In genomic region chr1:183239220-183239742, GRCh38 we compare ENCODE assay signal across 22 cellular contexts. TPM values are rescaled to one million over a fixed set of nuclear protein-coding genes. Genes with fewer than 3 reads are reported as not detected.
DNase-seq lines count a peak whose midpoint lies in the region; ATAC-seq and TF ChIP-seq lines count a peak whose summit lies in the region.
"Had no signal": no experiment of that assay in that cellular context is flagged by ENCODE, and none has a peak within 500 bp of the region (broad histone marks: within the 10 kb centered on the region; RNA-seq: fewer than 3 reads in every experiment).

No MANE protein-coding gene starts in this region.

- no TSS peak for BruUV-seq in Calu3 (replicated peaks; lab: Mats Ljungman, UMichigan)

- no peak overlapping the region for H3K4me3 Mint-ChIP-seq in Calu3 (ENCODE audit: low read depth, unreplicated experiment)
- H3K4me3 Mint-ChIP-seq in T-helper 2 cell treated with Interferon-gamma antibody and Interleukin-4, amounts not matched to agents 5 μg/mL and 100 μg/mL, for 36 hours = no peak overlapping the region
- H3K4me3 Mint-ChIP-seq: activated naive CD4-positive, alpha-beta T cell treated with anti-CD3 and anti-CD28 coated beads, Interleukin-2, amount 10 ng/mL, durations not matched to agents 7 days and 5 days; activated T-cell treated with anti-CD3 and anti-CD28 coated beads, Interleukin-2, amount 50 U/mL, for 24 hours; CD4-positive, CD25-positive, alpha-beta regulatory T cell; naive B cell had no signal

- peaks cover 7 to 31% (median 18%) of the 10 kb centered on the region in 3 donors for H3K4me1 ChIP-seq in esophagus squamous epithelium
- H3K4me1 ChIP-seq: pancreas had no signal

- intact Hi-C loops in esophagus squamous epithelium (cut with DNase I) = no loop called here
- intact Hi-C loops in posterior vena cava (cut with DNase I) = no loop called here
- intact Hi-C loops in Calu3 (cut with micrococcal nuclease; ENCODE audit: unreplicated experiment) = no loop called here

- H3K27me3 Mint-ChIP-seq in Calu3 (ENCODE audit: unreplicated experiment) = no peaks in the 10 kb centered on the region
- H3K27me3 Mint-ChIP-seq in T-helper 2 cell treated with Interferon-gamma antibody and Interleukin-4, amounts not matched to agents 5 μg/mL and 100 μg/mL, for 36 hours (ENCODE audit: low read depth) = peaks cover 6% of the 10 kb centered on the region

- no peak for ATAC-seq in left lobe of liver
- ATAC-seq: HepG2, pancreas had no signal

- CTCF ChIA-PET in Calu3 (lab: Charles Lee) = no interaction called here

- no peak for TF ChIP-seq POLR2A in esophagus squamous epithelium (IDR thresholded peaks at IDR 0.05)

- TF ChIP-seq CTCF in GM12865 (IDR thresholded peaks at IDR 0.05; ENCODE audit: insufficient read depth, low read depth, low read length, missing control alignments) (peak; percentile 15), esophagus squamous epithelium (IDR thresholded peaks at IDR 0.05) (no peak), Calu3 (IDR thresholded peaks at IDR 0.05; ENCODE audit: unreplicated experiment) (no peak)

- peak overlapping the region; percentile 13 for H3K4me3 ChIP-seq in GM12865 (ENCODE audit: low read depth, low read length)
- H3K4me3 ChIP-seq in esophagus squamous epithelium = no peak overlapping the region
- H3K4me3 ChIP-seq: ascending aorta, pancreas, smooth muscle cell had no signal

- H3K9me3 ChIP-seq in esophagus squamous epithelium = no peaks in the 10 kb centered on the region
- H3K9me3 ChIP-seq: ascending aorta, pancreas had no signal

- peaks cover 95% of the 10 kb centered on the region for H3K36me3 Mint-ChIP-seq in Calu3 (ENCODE audit: insufficient read depth, unreplicated experiment)
- H3K36me3 Mint-ChIP-seq in T-helper 2 cell treated with Interferon-gamma antibody and Interleukin-4, amounts not matched to agents 5 μg/mL and 100 μg/mL, for 36 hours (ENCODE audit: low read depth) = no peaks in the 10 kb centered on the region
- H3K36me3 Mint-ChIP-seq: activated naive CD4-positive, alpha-beta T cell treated with anti-CD3 and anti-CD28 coated beads, Interleukin-2, amount 10 ng/mL, durations not matched to agents 7 days and 5 days; CD4-positive, CD25-positive, alpha-beta regulatory T cell; naive B cell had no signal

- H3K27ac Mint-ChIP-seq in Calu3 (ENCODE audit: unreplicated experiment) = no peak overlapping the region
- no peak overlapping the region for H3K27ac Mint-ChIP-seq in T-helper 2 cell treated with Interferon-gamma antibody and Interleukin-4, amounts not matched to agents 5 μg/mL and 100 μg/mL, for 36 hours
- H3K27ac Mint-ChIP-seq: activated naive CD4-positive, alpha-beta T cell treated with anti-CD3 and anti-CD28 coated beads, Interleukin-2, amount 10 ng/mL, durations not matched to agents 7 days and 5 days; activated T-cell treated with anti-CD3 and anti-CD28 coated beads, Interleukin-2, amount 50 U/mL, for 24 hours; CD4-positive, CD25-positive, alpha-beta regulatory T cell; naive B cell had no signal

- peaks cover 0 to 25% (median 0%) of the 10 kb centered on the region in 3 donors for H3K36me3 ChIP-seq in esophagus squamous epithelium
- H3K36me3 ChIP-seq: ascending aorta, pancreas had no signal

- no peaks in the 10 kb centered on the region for H3K9me3 Mint-ChIP-seq in Calu3 (ENCODE audit: low read depth, unreplicated experiment)
- H3K9me3 Mint-ChIP-seq in T-helper 2 cell treated with Interferon-gamma antibody and Interleukin-4, amounts not matched to agents 5 μg/mL and 100 μg/mL, for 36 hours = no peaks in the 10 kb centered on the region
- H3K9me3 Mint-ChIP-seq: activated naive CD4-positive, alpha-beta T cell treated with anti-CD3 and anti-CD28 coated beads, Interleukin-2, amount 10 ng/mL, durations not matched to agents 7 days and 5 days; activated T-cell treated with anti-CD3 and anti-CD28 coated beads, Interleukin-2, amount 50 U/mL, for 24 hours; CD4-positive, CD25-positive, alpha-beta regulatory T cell; naive B cell had no signal

- H3K27me3 ChIP-seq in esophagus squamous epithelium = no peaks in the 10 kb centered on the region
- H3K27me3 ChIP-seq: ascending aorta, pancreas had no signal

- DNase-seq in GM12865 (ENCODE audit: low read depth) = peak; percentile 61
- DNase-seq in NAMALWA (ENCODE audit: low spot score) = peak; percentile 54
- DNase-seq in esophagus squamous epithelium (lab: John Stamatoyannopoulos, UW) = no peak
- DNase-seq in posterior vena cava (ENCODE audit: low spot score) = peak; percentile 71
- no peak for DNase-seq in left lobe of liver (ENCODE audit: low spot score)
- no peak for DNase-seq in Calu3
- DNase-seq in NCI-H524 treated with DMSO at 0.1 percent for 48 hours (lab: John Stamatoyannopoulos, UW) = no peak
- no peak for DNase-seq in T-helper 2 cell treated with Interferon-gamma antibody and Interleukin-4, amounts not matched to agents 5 μg/mL and 100 μg/mL, for 36 hours (ENCODE audit: low spot score)
- DNase-seq: activated CD4-positive, alpha-beta T cell treated with anti-CD3 and anti-CD28 coated beads, Interleukin-2, amount 50 U/mL, for 48 hours; activated naive CD4-positive, alpha-beta T cell treated with anti-CD3 and anti-CD28 coated beads, Interleukin-2, amount 10 ng/mL, durations not matched to agents 7 days and 5 days; activated T-cell treated with anti-CD3 and anti-CD28 coated beads, Interleukin-2, amount 50 U/mL, for 24 hours; CD4-positive, CD25-positive, alpha-beta regulatory T cell; DMS79; naive B cell; NCI-H187 treated with DMSO at 0.1 percent for 48 hours; pancreas; SHP77 treated with DMSO at 0.1 percent for 48 hours; stimulated activated CD8-positive, alpha-beta memory T cell treated with anti-CD3 and anti-CD28 coated beads, Interleukin-4, amount 100 ng/mL, for 48 hours; T-helper 1 cell had no signal

- H3K4me1 Mint-ChIP-seq in Calu3 (ENCODE audit: low read depth, unreplicated experiment) = peaks cover 16% of the 10 kb centered on the region
- H3K4me1 Mint-ChIP-seq in T-helper 2 cell treated with Interferon-gamma antibody and Interleukin-4, amounts not matched to agents 5 μg/mL and 100 μg/mL, for 36 hours (ENCODE audit: low read depth) = no peaks in the 10 kb centered on the region
- H3K4me1 Mint-ChIP-seq: activated naive CD4-positive, alpha-beta T cell treated with anti-CD3 and anti-CD28 coated beads, Interleukin-2, amount 10 ng/mL, durations not matched to agents 7 days and 5 days; CD4-positive, CD25-positive, alpha-beta regulatory T cell had no signal

- WGBS in esophagus squamous epithelium, 2 donors = 81% methylated on average over 6 to 7 of the region's 7 CpGs

- H3K27ac ChIP-seq in esophagus squamous epithelium = peak overlapping the region in 3 of 4 donors; percentile 64 to 79 (median 79)
- H3K27ac ChIP-seq: pancreas had no signal

RNA-seq across cellular contexts. Expression of gene LAMC2, which starts 53.2 kb away (rescaled TPM):
- total RNA-seq in esophagus squamous epithelium (10 to 100 TPM in 3 of 4 donors, 1 to 10 TPM in 1; 9.4 to 17.4 (median 15.9) TPM), posterior vena cava (1 to 10 TPM; 1.7 to 2.9 TPM), left lobe of liver (0.30 TPM), Calu3 (2022) (498 and 642 TPM in 2 replicates)
- total RNA-seq: CD4-positive, CD25-positive, alpha-beta regulatory T cell; HepG2 had no signal

Comparison
In these comparisons a context has a peak if more than half of its experiments do, and no peak if none do; other contexts are left out.
1. DNase-seq: peak in GM12865 (single experiment), NAMALWA (single experiment) and posterior vena cava (single experiment); none in esophagus squamous epithelium (single experiment), left lobe of liver (single experiment), Calu3 (single experiment), NCI-H524 treated with DMSO at 0.1 percent for 48 hours (single experiment) and T-helper 2 cell treated with Interferon-gamma antibody and Interleukin-4, amounts not matched to agents 5 μg/mL and 100 μg/mL, for 36 hours (single experiment).
2. RNA of gene LAMC2, which starts 53.2 kb away (total RNA-seq): 498 to 642 TPM in Calu3; 9.4 to 17.4 TPM in esophagus squamous epithelium, 1.7 to 2.9 TPM in posterior vena cava and 0.30 TPM in left lobe of liver (single experiment); every median in the first group is over 10 times any median in the second.